Comparison of ENCODE assay signal across 26 cellular contexts in the genomic region with DNA sequence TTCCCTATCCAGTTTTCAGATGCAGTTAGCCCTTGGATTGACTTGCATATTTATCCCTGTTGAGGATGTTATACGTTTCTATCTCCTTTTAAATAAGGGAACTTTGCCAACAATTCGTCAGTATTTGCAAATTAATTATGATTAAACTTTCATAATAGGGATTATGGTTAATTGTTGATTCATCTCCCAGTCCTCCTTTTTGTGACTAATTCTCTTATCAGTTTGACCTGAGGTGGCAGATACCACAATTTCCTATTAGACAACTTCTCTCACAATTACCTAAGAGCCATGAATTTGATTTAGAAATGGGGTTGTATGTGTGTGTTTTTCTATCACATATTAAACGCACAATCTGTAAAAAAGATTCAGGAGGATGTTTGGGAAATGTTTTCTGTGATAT.
DNase-seq lines count a peak whose midpoint lies in the region; ATAC-seq, FAIRE-seq and TF ChIP-seq lines count a peak whose summit lies in the region.
"Had no signal": no experiment of that assay in that cellular context is flagged by ENCODE, and none has a peak within 500 bp of the region (broad histone marks: within the 10 kb centered on the region; RNA-seq: fewer than 3 reads in every experiment).

No MANE protein-coding gene starts in this region.

- H3K9me2 ChIP-seq in GM23248 (ENCODE audit: insufficient read depth), result no peaks in the 10 kb centered on the region
- H3K9me2 ChIP-seq: SK-N-SH had no signal

- H3K79me2 ChIP-seq in GM23248 (ENCODE audit: insufficient read depth), result no peaks in the 10 kb centered on the region
- H3K79me2 ChIP-seq in keratinocyte (ENCODE audit: control insufficient read depth, insufficient read depth, low read length), result no peaks in the 10 kb centered on the region

- WGBS in GM23248 (ENCODE audit: low coverage in 1 of 2, low lambda C conversion rate in 2 of 2, missing lambda C conversion rate in 2 of 2), 2 experiments, result 40 to 42% methylated on average over 3 of the region's 3 CpGs

- peak; percentile 2 for DNase-seq in GM23248
- DNase-seq in NCI-H146 (lab: John Stamatoyannopoulos, UW), result peak; percentile 27
- peak; percentile 79 for DNase-seq in bronchial epithelial cell (ENCODE audit: low read depth)
- DNase-seq in keratinocyte (ENCODE audit: low read depth, low spot score), result no peak
- no peak for DNase-seq in activated CD8-positive, alpha-beta memory T cell treated with anti-CD3 and anti-CD28 coated beads, Interleukin-2, amount 50 U/mL, for 48 hours
- DNase-seq in NCI-H2196 treated with DMSO at 0.1 percent for 48 hours (lab: John Stamatoyannopoulos, UW; ENCODE audit: unreplicated experiment), result no peak
- DNase-seq in stimulated activated naive B cell treated with anti-CD40 and anti-IgM and Interleukin-4, amounts not matched to agents 10 μg/mL and 1 μg/mL and 100 μg/mL, for 72 hours, result no peak
- DNase-seq: Caco-2; CD4-positive, alpha-beta memory T cell; DND-41; GOT3; HCEC 1CT; NCI-H1105 treated with DMSO at 0.1 percent for 48 hours; NCI-H187 treated with DMSO at 0.1 percent for 48 hours; NCI-H2227 treated with DMSO at 0.1 percent for 48 hours; NCI-H510A treated with DMSO at 0.1 percent for 48 hours; NCI-H774; NK-92 treated with Interleukin-12 subunit alpha and Interleukin-12 subunit beta, amount 100 ng/mL, for 24 hours; SIG-M5; SK-N-SH had no signal

- no peak overlapping the region for H3K4me3 ChIP-seq in GM23248
- H3K4me3 ChIP-seq in bronchial epithelial cell (ENCODE audit: low read depth, low read length), result no peak overlapping the region
- no peak overlapping the region for H3K4me3 ChIP-seq in keratinocyte (ENCODE audit: control insufficient read depth in 2 of 3, extremely low read depth in 1 of 3, insufficient read depth in 2 of 3, low read depth in 1 of 3, low read length in 3 of 3)
- H3K4me3 ChIP-seq: BLaER1 treated with 17β-estradiol and CSF1 and Interleukin-3, amounts not matched to agents 10 nM and 100 nM; K562 had no signal

- no peak overlapping the region for H2AFZ ChIP-seq in GM23248
- no peak overlapping the region for H2AFZ ChIP-seq in keratinocyte (ENCODE audit: control insufficient read depth, low read length)

- H3K9me3 ChIP-seq in GM23248 (ENCODE audit: low read depth) (no peaks in the 10 kb centered on the region), keratinocyte (ENCODE audit: control insufficient read depth, low read depth, low read length) (no peaks in the 10 kb centered on the region)
- H3K9me3 ChIP-seq: BLaER1 treated with 17β-estradiol and CSF1 and Interleukin-3, amounts not matched to agents 10 nM and 100 nM; Caco-2; SK-N-SH had no signal

- no peaks in the 10 kb centered on the region for H3K36me3 Mint-ChIP-seq in stimulated activated naive B cell treated with anti-CD40 and anti-IgM and Interleukin-4, amounts not matched to agents 10 μg/mL and 1 μg/mL and 100 μg/mL, for 72 hours
- H3K36me3 Mint-ChIP-seq: CD4-positive, alpha-beta memory T cell had no signal

- H3K4me1 Mint-ChIP-seq in stimulated activated naive B cell treated with anti-CD40 and anti-IgM and Interleukin-4, amounts not matched to agents 10 μg/mL and 1 μg/mL and 100 μg/mL, for 72 hours, result no peaks in the 10 kb centered on the region
- H3K4me1 Mint-ChIP-seq: CD4-positive, alpha-beta memory T cell had no signal

- H3K36me3 ChIP-seq in GM23248 (ENCODE audit: low read depth) (no peaks in the 10 kb centered on the region), bronchial epithelial cell (ENCODE audit: control insufficient read depth, insufficient read depth, low read length) (no peaks in the 10 kb centered on the region), keratinocyte (ENCODE audit: control insufficient read depth in 2 of 2, extremely low read depth in 1 of 2, insufficient read depth in 2 of 2, low read length in 2 of 2) (no peaks in the 10 kb centered on the region)
- H3K36me3 ChIP-seq: BLaER1 treated with 17β-estradiol and CSF1 and Interleukin-3, amounts not matched to agents 10 nM and 100 nM had no signal

- peaks cover 8% of the 10 kb centered on the region for H3K4me1 ChIP-seq in GM23248 (ENCODE audit: insufficient read depth)
- no peaks in the 10 kb centered on the region for H3K4me1 ChIP-seq in keratinocyte (ENCODE audit: control insufficient read depth, extremely low read depth, insufficient read depth, low read length)
- H3K4me1 ChIP-seq: BLaER1 treated with 17β-estradiol and CSF1 and Interleukin-3, amounts not matched to agents 10 nM and 100 nM; Caco-2 had no signal

- H3K9ac ChIP-seq in GM23248 (no peak overlapping the region), keratinocyte (ENCODE audit: control insufficient read depth, extremely low read depth, insufficient read depth, low read length) (no peak overlapping the region)
- H3K9ac ChIP-seq: BLaER1 treated with 17β-estradiol and CSF1 and Interleukin-3, amounts not matched to agents 10 nM and 100 nM; SK-N-SH had no signal

- no peak for ATAC-seq in stimulated activated naive B cell treated with anti-CD40 and anti-IgM and Interleukin-4, amounts not matched to agents 10 μg/mL and 1 μg/mL and 100 μg/mL, for 72 hours (replicated peaks)
- ATAC-seq: HepG2, K562, Panc1 had no signal

- in situ Hi-C loops in GM23248 (cut with MboI), result no loop called here

- H3K27ac ChIP-seq in GM23248, result no peak overlapping the region
- no peak overlapping the region for H3K27ac ChIP-seq in keratinocyte (ENCODE audit: control insufficient read depth, insufficient read depth, low read length)
- H3K27ac ChIP-seq: BLaER1 treated with 17β-estradiol and CSF1 and Interleukin-3, amounts not matched to agents 10 nM and 100 nM; HL-60 had no signal

- H3K9me1 ChIP-seq in keratinocyte (ENCODE audit: control insufficient read depth, extremely low read depth, insufficient read depth, low read length), result no peaks in the 10 kb centered on the region

- no peak overlapping the region for H3K4me3 Mint-ChIP-seq in stimulated activated naive B cell treated with anti-CD40 and anti-IgM and Interleukin-4, amounts not matched to agents 10 μg/mL and 1 μg/mL and 100 μg/mL, for 72 hours
- H3K4me3 Mint-ChIP-seq: CD4-positive, alpha-beta memory T cell had no signal

- H3K4me2 ChIP-seq in GM23248 (ENCODE audit: unreplicated experiment) (no peak overlapping the region), keratinocyte (ENCODE audit: control insufficient read depth, extremely low read depth, insufficient read depth, low read depth, low read length) (no peak overlapping the region)
- H3K4me2 ChIP-seq: BLaER1 treated with 17β-estradiol and CSF1 and Interleukin-3, amounts not matched to agents 10 nM and 100 nM; SK-N-SH had no signal

- H4K20me1 ChIP-seq in GM23248 (ENCODE audit: insufficient read depth), result no peaks in the 10 kb centered on the region
- no peaks in the 10 kb centered on the region for H4K20me1 ChIP-seq in keratinocyte (ENCODE audit: control insufficient read depth, extremely low read depth, insufficient read depth, low read length)
- H4K20me1 ChIP-seq: BLaER1 treated with 17β-estradiol and CSF1 and Interleukin-3, amounts not matched to agents 10 nM and 100 nM had no signal

- no peaks in the 10 kb centered on the region for H3K27me3 Mint-ChIP-seq in stimulated activated naive B cell treated with anti-CD40 and anti-IgM and Interleukin-4, amounts not matched to agents 10 μg/mL and 1 μg/mL and 100 μg/mL, for 72 hours

- H3K27ac Mint-ChIP-seq in stimulated activated naive B cell treated with anti-CD40 and anti-IgM and Interleukin-4, amounts not matched to agents 10 μg/mL and 1 μg/mL and 100 μg/mL, for 72 hours, result no peak overlapping the region
- H3K27ac Mint-ChIP-seq: CD4-positive, alpha-beta memory T cell had no signal

- H3K9me3 Mint-ChIP-seq in stimulated activated naive B cell treated with anti-CD40 and anti-IgM and Interleukin-4, amounts not matched to agents 10 μg/mL and 1 μg/mL and 100 μg/mL, for 72 hours, result peaks cover 2 to 4% of the 10 kb centered on the region in 2 donors
- H3K9me3 Mint-ChIP-seq: CD4-positive, alpha-beta memory T cell had no signal

- no peaks in the 10 kb centered on the region for H3K27me3 ChIP-seq in GM23248 (replicated peaks; ENCODE audit: insufficient read depth)
- H3K27me3 ChIP-seq in bronchial epithelial cell (ENCODE audit: control insufficient read depth, insufficient read depth, low read length), result no peaks in the 10 kb centered on the region
- H3K27me3 ChIP-seq in keratinocyte (ENCODE audit: control insufficient read depth, extremely low read depth, insufficient read depth, low read length), result no peaks in the 10 kb centered on the region
- H3K27me3 ChIP-seq: BLaER1 treated with 17β-estradiol and CSF1 and Interleukin-3, amounts not matched to agents 10 nM and 100 nM had no signal

- FAIRE-seq in bronchial epithelial cell (lab: Jason Lieb, UNC), result no peak
- FAIRE-seq in keratinocyte (lab: Jason Lieb, UNC), result peak; percentile 29
- FAIRE-seq: GM12891, HepG2, K562 had no signal

- no peak for TF ChIP-seq CTCF in bronchial epithelial cell (IDR thresholded peaks at IDR 0.05; ENCODE audit: insufficient read depth, low read length, severe bottlenecking)
- TF ChIP-seq CTCF in keratinocyte (optimal IDR thresholded peaks at IDR 0.05 in 1 of 3, IDR thresholded peaks at IDR 0.05 in 1 of 3, conservative IDR thresholded peaks at IDR 0.05 in 1 of 3; ENCODE audit: extremely low read depth in 1 of 3, insufficient read depth in 2 of 3, low read length in 3 of 3), result no peak

- dilution Hi-C loops in keratinocyte (cut with MboI; ENCODE audit: extremely low pct_ligation_motif_present, low sequenced_read_pairs), result no loop called here

- H3F3A ChIP-seq in GM23248 (ENCODE audit: insufficient read depth), result no peaks in the 10 kb centered on the region

Comparison
In these comparisons a context has a peak if more than half of its experiments do, and no peak if none do; other contexts are left out.
1. DNase-seq: peak in GM23248 (single experiment), NCI-H146 (single experiment) and bronchial epithelial cell (single experiment); none in keratinocyte (single experiment), activated CD8-positive, alpha-beta memory T cell treated with anti-CD3 and anti-CD28 coated beads, Interleukin-2, amount 50 U/mL, for 48 hours (single experiment), NCI-H2196 treated with DMSO at 0.1 percent for 48 hours (single experiment) and stimulated activated naive B cell treated with anti-CD40 and anti-IgM and Interleukin-4, amounts not matched to agents 10 μg/mL and 1 μg/mL and 100 μg/mL, for 72 hours (single experiment).